ENCODE assay signal across 2 cellular contexts in the genomic region with DNA sequence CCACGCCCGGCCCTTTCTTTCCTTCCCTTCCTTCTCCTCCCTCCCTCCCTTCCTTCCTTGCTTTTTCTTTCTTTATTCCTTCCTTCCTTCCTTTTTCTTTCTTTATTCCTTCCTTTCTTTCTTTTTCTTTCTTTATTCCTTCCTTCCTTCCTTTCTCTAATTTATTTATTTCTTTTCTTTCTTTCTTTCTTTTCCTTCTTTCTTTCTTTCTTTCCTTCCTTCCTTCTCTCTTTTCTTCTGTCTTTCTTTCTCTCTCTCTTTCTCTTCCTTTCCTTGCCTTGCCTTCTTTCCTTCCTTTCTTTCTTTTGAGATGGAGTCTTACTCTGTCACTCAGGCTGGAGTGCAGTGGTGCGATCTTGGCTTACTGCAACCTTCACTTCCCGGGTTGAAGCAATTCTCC.
TF ChIP-seq lines count a peak whose summit lies in the region.

No MANE protein-coding gene starts in this region.

TF ChIP-seq in WTC11, 78 proteins besides CTCF, POLR2A, EP300 and RAD21:
- TF ChIP-seq, protein P1, sequence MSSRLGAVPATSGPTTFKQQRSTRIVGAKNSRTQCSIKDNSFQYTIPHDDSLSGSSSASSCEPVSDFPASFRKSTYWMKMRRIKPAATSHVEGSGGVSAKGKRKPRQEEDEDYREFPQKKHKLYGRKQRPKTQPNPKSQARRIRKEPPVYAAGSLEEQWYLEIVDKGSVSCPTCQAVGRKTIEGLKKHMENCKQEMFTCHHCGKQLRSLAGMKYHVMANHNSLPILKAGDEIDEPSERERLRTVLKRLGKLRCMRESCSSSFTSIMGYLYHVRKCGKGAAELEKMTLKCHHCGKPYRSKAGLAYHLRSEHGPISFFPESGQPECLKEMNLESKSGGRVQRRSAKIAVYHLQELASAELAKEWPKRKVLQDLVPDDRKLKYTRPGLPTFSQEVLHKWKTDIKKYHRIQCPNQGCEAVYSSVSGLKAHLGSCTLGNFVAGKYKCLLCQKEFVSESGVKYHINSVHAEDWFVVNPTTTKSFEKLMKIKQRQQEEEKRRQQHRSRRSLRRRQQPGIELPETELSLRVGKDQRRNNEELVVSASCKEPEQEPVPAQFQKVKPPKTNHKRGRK (CRISPR knock-in tag; IDR thresholded peaks at IDR 0.05; ENCODE audit: borderline replicate concordance) = 0 out of 2 replicates have a peak, but pooled peaks have one; percentile 37
- TF ChIP-seq NFYB (CRISPR knock-in tag; conservative IDR thresholded peaks at IDR 0.05; ENCODE audit: low read depth) = no peak

TF ChIP-seq in K562, 482 proteins besides CTCF, POLR2A, EP300 and RAD21:
- TF ChIP-seq ZNF133 (CRISPR knock-in tag; IDR thresholded peaks at IDR 0.05) (no peak), SMARCA5 (IDR thresholded peaks at IDR 0.05) (no peak), ZNF668 (CRISPR knock-in tag; IDR thresholded peaks at IDR 0.05) (no peak), SRF (CRISPR knock-in tag; IDR thresholded peaks at IDR 0.05) (no peak)
- TF ChIP-seq, protein P1 (tag; IDR thresholded peaks at IDR 0.05) = peak; percentile 80
